ENCODE assay signal across 1 cellular context in the genomic region with DNA sequence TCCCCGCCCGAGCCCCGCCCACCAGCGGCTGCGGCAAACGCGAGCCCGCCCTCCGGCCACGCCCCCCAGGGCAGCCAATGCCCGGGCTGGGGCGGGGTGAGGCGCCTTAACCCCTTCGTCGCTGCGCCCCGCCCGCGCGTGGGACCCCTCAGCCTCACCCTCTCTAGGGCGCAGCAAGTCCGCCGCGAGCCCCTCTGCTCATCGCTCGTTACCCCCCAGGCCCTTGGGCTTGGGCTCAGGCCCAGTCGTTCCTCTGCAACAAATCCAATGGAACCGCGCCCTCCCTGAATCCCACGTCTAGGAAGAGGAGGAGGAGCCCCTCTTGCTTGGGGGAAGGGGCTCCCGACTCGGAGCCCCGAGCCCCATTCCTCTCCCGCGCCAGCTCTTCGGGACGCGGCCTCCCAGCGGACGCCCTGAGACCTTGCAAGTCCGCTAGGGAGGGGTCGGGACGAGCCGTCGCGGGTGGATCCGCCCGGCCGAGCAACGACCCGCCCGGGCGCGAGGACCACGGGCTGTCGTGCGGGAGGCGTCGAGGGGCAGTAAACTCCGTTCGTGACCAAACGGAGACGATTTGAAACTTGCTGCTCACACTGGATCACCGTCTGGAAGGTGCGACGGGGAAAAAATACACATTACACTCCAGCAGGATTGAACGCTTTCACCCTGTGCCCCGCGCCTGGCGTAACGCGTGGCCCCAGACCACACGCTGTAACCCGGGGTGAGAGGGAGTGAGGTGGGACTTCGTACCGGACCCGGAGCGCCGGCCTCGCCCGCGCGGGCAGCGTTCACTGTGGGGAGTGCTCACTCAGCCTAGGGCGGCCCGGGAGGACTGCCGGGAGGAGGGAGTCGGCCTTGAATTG.
TF ChIP-seq lines count a peak whose summit lies in the region.

No MANE protein-coding gene starts in this region.

TF ChIP-seq in HepG2, 621 proteins besides CTCF, POLR2A, EP300 and RAD21 (continued from another document and continues in another):
- TF ChIP-seq ZNF773 (CRISPR knock-in tag; IDR thresholded peaks at IDR 0.05; ENCODE audit: borderline replicate concordance) (0 out of 2 replicates have a peak, but pooled peaks have one; percentile 11), EEA1 (CRISPR knock-in tag; IDR thresholded peaks at IDR 0.05; ENCODE audit: borderline replicate concordance) (peak; percentile 75; the same call in 1 of the 2 replicates), NONO (IDR thresholded peaks at IDR 0.05) (no peak), NONO (CRISPR knock-in tag; conservative IDR thresholded peaks at IDR 0.05) (peak; percentile 99), RXRB (CRISPR knock-in tag; IDR thresholded peaks at IDR 0.05; ENCODE audit: borderline replicate concordance) (peak; percentile 45), SOX6 (IDR thresholded peaks at IDR 0.05) (no peak), SOX6 (CRISPR knock-in tag; IDR thresholded peaks at IDR 0.05) (peak; percentile 64; the same call in 1 of the 2 replicates), ZNF768 (CRISPR knock-in tag; IDR thresholded peaks at IDR 0.05) (peak; percentile 85), PAWR (CRISPR knock-in tag; IDR thresholded peaks at IDR 0.05; ENCODE audit: borderline replicate concordance) (no peak), CHD4 (IDR thresholded peaks at IDR 0.05; ENCODE audit: borderline replicate concordance, low read length) (peak; percentile 93; the same call in 1 of the 2 replicates), BORCS8-MEF2B (CRISPR knock-in tag; IDR thresholded peaks at IDR 0.05) (peak; percentile 89), GABPB1 (CRISPR knock-in tag; IDR thresholded peaks at IDR 0.05) (peak; percentile 78), ZNF136 (CRISPR knock-in tag; IDR thresholded peaks at IDR 0.05; ENCODE audit: low read depth) (peak; percentile 68), ZNF256 (CRISPR knock-in tag; conservative IDR thresholded peaks at IDR 0.05) (no peak; the same call in 1 of the 2 replicates), CREM (IDR thresholded peaks at IDR 0.05) (no peak), CREM (CRISPR knock-in tag; IDR thresholded peaks at IDR 0.05) (no peak; the same call in 1 of the 2 replicates), HCFC1 (IDR thresholded peaks at IDR 0.05; ENCODE audit: low read depth, low read length) (no peak), NFKB2 (CRISPR knock-in tag; IDR thresholded peaks at IDR 0.05; ENCODE audit: borderline replicate concordance) (peak; percentile 98; the same call in 1 of the 2 replicates), MYNN (CRISPR knock-in tag; IDR thresholded peaks at IDR 0.05; ENCODE audit: low read depth) (0 out of 2 replicates have a peak, but pooled peaks have one; percentile 28), ZNF772 (CRISPR knock-in tag; IDR thresholded peaks at IDR 0.05) (peak; percentile 87; the same call in 1 of the 2 replicates), SP140L (CRISPR knock-in tag; IDR thresholded peaks at IDR 0.05; ENCODE audit: borderline replicate concordance) (peak; percentile 52; the same call in 1 of the 2 replicates), ZNF232 (CRISPR knock-in tag; IDR thresholded peaks at IDR 0.05; ENCODE audit: borderline replicate concordance) (peak; percentile 66; the same call in 1 of the 2 replicates), CBX5 (CRISPR knock-in tag; IDR thresholded peaks at IDR 0.05; ENCODE audit: borderline replicate concordance) (peak; percentile 86; the same call in 1 of the 2 replicates), MTF1 (CRISPR knock-in tag; IDR thresholded peaks at IDR 0.05) (0 out of 2 replicates have a peak, but pooled peaks have one; percentile 35), SRF (IDR thresholded peaks at IDR 0.05; ENCODE audit: low read depth, low read length) (no peak), SP1 (IDR thresholded peaks at IDR 0.05) (no peak), SP1 (CRISPR knock-in tag; IDR thresholded peaks at IDR 0.05) (peak; percentile 95), ZFP1 (CRISPR knock-in tag; IDR thresholded peaks at IDR 0.05) (peak; percentile 49; the same call in 1 of the 2 replicates)
- TF ChIP-seq, protein P1, sequence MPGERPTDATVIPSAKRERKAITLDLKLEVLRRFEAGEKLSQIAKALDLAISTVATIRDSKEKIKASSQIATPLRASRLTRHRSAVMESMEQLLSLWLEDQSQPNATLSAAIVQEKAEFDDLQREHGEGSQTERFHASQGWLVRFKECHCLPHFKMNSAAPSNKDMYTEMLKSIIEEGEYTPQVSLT (CRISPR knock-in tag; IDR thresholded peaks at IDR 0.05; ENCODE audit: borderline replicate concordance, low read depth) = no peak
- TF ChIP-seq, protein P2, sequence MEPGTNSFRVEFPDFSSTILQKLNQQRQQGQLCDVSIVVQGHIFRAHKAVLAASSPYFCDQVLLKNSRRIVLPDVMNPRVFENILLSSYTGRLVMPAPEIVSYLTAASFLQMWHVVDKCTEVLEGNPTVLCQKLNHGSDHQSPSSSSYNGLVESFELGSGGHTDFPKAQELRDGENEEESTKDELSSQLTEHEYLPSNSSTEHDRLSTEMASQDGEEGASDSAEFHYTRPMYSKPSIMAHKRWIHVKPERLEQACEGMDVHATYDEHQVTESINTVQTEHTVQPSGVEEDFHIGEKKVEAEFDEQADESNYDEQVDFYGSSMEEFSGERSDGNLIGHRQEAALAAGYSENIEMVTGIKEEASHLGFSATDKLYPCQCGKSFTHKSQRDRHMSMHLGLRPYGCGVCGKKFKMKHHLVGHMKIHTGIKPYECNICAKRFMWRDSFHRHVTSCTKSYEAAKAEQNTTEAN (CRISPR knock-in tag; conservative IDR thresholded peaks at IDR 0.05) = no peak; the same call in none of the 2 replicates
- TF ChIP-seq, protein P3, sequence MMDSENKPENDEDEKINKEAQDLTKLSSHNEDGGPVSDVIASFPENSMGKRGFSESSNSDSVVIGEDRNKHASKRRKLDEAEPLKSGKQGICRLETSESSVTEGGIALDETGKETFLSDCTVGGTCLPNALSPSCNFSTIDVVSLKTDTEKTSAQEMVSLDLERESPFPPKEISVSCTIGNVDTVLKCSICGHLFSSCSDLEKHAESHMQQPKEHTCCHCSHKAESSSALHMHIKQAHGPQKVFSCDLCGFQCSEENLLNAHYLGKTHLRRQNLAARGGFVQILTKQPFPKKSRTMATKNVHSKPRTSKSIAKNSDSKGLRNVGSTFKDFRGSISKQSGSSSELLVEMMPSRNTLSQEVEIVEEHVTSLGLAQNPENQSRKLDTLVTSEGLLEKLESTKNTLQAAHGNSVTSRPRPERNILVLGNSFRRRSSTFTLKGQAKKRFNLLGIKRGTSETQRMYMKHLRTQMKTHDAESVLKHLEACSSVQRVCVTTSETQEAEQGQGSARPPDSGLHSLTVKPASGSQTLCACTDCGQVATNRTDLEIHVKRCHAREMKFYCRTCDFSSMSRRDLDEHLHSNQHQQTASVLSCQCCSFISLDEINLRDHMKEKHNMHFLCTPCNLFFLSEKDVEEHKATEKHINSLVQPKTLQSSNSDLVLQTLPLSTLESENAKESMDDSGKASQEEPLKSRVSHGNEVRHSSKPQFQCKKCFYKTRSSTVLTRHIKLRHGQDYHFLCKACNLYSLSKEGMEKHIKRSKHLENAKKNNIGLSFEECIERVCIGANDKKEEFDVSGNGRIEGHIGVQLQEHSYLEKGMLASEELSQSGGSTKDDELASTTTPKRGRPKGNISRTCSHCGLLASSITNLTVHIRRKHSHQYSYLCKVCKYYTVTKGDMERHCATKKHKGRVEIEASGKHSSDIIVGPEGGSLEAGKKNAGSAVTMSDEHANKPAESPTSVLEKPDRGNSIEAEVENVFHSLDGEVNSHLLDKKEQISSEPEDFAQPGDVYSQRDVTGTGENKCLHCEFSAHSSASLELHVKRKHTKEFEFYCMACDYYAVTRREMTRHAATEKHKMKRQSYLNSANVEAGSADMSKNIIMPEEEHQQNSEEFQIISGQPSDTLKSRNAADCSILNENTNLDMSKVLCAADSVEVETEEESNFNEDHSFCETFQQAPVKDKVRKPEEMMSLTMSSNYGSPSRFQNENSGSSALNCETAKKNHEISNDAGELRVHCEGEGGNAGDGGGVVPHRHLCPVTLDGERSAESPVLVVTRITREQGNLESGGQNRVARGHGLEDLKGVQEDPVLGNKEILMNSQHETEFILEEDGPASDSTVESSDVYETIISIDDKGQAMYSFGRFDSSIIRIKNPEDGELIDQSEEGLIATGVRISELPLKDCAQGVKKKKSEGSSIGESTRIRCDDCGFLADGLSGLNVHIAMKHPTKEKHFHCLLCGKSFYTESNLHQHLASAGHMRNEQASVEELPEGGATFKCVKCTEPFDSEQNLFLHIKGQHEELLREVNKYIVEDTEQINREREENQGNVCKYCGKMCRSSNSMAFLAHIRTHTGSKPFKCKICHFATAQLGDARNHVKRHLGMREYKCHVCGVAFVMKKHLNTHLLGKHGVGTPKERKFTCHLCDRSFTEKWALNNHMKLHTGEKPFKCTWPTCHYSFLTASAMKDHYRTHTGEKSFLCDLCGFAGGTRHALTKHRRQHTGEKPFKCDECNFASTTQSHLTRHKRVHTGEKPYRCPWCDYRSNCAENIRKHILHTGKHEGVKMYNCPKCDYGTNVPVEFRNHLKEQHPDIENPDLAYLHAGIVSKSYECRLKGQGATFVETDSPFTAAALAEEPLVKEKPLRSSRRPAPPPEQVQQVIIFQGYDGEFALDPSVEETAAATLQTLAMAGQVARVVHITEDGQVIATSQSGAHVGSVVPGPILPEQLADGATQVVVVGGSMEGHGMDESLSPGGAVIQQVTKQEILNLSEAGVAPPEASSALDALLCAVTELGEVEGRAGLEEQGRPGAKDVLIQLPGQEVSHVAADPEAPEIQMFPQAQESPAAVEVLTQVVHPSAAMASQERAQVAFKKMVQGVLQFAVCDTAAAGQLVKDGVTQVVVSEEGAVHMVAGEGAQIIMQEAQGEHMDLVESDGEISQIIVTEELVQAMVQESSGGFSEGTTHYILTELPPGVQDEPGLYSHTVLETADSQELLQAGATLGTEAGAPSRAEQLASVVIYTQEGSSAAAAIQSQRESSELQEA (CRISPR knock-in tag; IDR thresholded peaks at IDR 0.05; ENCODE audit: not compliant biosample characterization) = peak; percentile 96
- TF ChIP-seq, protein P4, sequence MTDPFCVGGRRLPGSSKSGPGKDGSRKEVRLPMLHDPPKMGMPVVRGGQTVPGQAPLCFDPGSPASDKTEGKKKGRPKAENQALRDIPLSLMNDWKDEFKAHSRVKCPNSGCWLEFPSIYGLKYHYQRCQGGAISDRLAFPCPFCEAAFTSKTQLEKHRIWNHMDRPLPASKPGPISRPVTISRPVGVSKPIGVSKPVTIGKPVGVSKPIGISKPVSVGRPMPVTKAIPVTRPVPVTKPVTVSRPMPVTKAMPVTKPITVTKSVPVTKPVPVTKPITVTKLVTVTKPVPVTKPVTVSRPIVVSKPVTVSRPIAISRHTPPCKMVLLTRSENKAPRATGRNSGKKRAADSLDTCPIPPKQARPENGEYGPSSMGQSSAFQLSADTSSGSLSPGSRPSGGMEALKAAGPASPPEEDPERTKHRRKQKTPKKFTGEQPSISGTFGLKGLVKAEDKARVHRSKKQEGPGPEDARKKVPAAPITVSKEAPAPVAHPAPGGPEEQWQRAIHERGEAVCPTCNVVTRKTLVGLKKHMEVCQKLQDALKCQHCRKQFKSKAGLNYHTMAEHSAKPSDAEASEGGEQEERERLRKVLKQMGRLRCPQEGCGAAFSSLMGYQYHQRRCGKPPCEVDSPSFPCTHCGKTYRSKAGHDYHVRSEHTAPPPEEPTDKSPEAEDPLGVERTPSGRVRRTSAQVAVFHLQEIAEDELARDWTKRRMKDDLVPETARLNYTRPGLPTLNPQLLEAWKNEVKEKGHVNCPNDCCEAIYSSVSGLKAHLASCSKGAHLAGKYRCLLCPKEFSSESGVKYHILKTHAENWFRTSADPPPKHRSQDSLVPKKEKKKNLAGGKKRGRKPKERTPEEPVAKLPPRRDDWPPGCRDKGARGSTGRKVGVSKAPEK (CRISPR knock-in tag; IDR thresholded peaks at IDR 0.05; ENCODE audit: borderline replicate concordance) = peak; percentile 95; the same call in 1 of the 2 replicates
- TF ChIP-seq, protein P5, sequence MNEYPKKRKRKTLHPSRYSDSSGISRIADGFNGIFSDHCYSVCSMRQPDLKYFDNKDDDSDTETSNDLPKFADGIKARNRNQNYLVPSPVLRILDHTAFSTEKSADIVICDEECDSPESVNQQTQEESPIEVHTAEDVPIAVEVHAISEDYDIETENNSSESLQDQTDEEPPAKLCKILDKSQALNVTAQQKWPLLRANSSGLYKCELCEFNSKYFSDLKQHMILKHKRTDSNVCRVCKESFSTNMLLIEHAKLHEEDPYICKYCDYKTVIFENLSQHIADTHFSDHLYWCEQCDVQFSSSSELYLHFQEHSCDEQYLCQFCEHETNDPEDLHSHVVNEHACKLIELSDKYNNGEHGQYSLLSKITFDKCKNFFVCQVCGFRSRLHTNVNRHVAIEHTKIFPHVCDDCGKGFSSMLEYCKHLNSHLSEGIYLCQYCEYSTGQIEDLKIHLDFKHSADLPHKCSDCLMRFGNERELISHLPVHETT (CRISPR knock-in tag; conservative IDR thresholded peaks at IDR 0.05) = peak; percentile 75
- TF ChIP-seq, protein P6, sequence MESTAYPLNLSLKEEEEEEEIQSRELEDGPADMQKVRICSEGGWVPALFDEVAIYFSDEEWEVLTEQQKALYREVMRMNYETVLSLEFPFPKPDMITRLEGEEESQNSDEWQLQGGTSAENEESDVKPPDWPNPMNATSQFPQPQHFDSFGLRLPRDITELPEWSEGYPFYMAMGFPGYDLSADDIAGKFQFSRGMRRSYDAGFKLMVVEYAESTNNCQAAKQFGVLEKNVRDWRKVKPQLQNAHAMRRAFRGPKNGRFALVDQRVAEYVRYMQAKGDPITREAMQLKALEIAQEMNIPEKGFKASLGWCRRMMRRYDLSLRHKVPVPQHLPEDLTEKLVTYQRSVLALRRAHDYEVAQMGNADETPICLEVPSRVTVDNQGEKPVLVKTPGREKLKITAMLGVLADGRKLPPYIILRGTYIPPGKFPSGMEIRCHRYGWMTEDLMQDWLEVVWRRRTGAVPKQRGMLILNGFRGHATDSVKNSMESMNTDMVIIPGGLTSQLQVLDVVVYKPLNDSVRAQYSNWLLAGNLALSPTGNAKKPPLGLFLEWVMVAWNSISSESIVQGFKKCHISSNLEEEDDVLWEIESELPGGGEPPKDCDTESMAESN (CRISPR knock-in tag; conservative IDR thresholded peaks at IDR 0.05) = peak; percentile 95; the same call in 1 of the 2 replicates
- TF ChIP-seq, protein P7, sequence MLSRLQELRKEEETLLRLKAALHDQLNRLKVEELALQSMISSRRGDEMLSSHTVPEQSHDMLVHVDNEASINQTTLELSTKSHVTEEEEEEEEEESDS (CRISPR knock-in tag; IDR thresholded peaks at IDR 0.05; ENCODE audit: borderline replicate concordance) = peak; percentile 53; the same call in 1 of the 2 replicates
- TF ChIP-seq, protein P8, sequence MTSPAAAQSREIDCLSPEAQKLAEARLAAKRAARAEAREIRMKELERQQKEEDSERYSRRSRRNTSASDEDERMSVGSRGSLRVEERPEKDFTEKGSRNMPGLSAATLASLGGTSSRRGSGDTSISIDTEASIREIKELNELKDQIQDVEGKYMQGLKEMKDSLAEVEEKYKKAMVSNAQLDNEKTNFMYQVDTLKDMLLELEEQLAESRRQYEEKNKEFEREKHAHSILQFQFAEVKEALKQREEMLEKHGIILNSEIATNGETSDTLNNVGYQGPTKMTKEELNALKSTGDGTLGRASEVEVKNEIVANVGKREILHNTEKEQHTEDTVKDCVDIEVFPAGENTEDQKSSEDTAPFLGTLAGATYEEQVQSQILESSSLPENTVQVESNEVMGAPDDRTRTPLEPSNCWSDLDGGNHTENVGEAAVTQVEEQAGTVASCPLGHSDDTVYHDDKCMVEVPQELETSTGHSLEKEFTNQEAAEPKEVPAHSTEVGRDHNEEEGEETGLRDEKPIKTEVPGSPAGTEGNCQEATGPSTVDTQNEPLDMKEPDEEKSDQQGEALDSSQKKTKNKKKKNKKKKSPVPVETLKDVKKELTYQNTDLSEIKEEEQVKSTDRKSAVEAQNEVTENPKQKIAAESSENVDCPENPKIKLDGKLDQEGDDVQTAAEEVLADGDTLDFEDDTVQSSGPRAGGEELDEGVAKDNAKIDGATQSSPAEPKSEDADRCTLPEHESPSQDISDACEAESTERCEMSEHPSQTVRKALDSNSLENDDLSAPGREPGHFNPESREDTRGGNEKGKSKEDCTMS (CRISPR knock-in tag; conservative IDR thresholded peaks at IDR 0.05) = peak; percentile 22; the same call in 1 of the 2 replicates
